ENCODE assay signal across 8 cellular contexts in the genomic region with DNA sequence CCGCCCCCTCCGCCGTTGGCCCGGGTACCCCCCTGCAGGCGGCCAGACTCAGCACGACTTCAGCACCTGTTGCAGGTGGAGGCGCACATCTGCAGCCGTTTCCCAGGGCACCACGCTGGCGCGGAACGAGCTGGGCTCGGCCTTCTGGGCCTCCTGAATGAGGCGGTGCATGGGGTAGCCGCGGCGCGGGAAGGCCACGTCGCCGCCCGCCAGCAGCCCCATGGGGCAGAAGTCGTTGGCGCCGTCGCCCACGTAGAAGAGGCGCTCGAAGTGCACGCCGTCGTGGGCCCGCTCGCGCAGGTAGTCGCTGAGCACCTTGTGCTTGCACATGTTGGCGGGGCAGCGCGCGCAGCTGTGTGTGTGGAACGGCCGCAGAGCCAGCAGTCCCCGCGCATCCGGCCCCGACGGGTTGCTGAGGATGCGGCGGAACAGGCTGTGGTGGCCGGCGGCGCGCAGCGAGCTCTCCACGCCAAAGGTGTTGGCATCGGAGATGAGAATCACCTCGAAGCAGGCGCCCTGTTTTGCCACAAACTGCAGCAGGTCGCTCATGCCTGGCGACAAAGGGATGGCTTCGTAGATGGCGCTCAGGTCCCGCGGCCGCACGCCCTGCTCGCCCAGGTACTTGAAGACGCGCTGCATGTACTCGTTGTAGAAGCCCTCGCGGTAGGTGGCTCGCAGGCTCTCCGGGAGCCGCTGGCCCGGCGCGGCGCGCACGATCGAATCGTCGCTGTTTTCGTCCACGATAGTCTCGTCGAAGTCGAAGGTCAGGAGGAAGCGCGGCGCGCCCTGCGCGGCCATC. TPM values are rescaled to one million over a fixed set of nuclear protein-coding genes. Genes with fewer than 3 reads are reported as not detected.
DNase-seq lines count a peak whose midpoint lies in the region; ATAC-seq and TF ChIP-seq lines count a peak whose summit lies in the region.

No MANE protein-coding gene starts in this region.

- CTCF ChIA-PET in activated CD8-positive, alpha-beta T cell treated with anti-CD3 and anti-CD28 coated beads, Interleukin-2, amount 10 ng/mL, durations not matched to agents 7 days and 5 days (lab: Charles Lee): interaction anchor here (0.9 to 7.2 kb wide), 11 partner anchors 10 to 192 kb away, joined by 3 to 92 read pairs (median 7); partner anchors contain the start of genes ABI3 and GNGT2

- intact Hi-C loops in heart left ventricle (cut with DNase I) (loop anchor here in 2 of 10 donors (10.0 kb wide), 3 partner anchors 50 to 170 kb away; no protein-coding TSS in a partner anchor), spleen (cut with DNase I; ENCODE audit: low total_unique reads) (no loop called here), sigmoid colon (cut with DNase I) (no loop called here)

- no peak for TF ChIP-seq CTCF in heart left ventricle (IDR thresholded peaks at IDR 0.05)
- no peak for TF ChIP-seq CTCF in spleen (IDR thresholded peaks at IDR 0.05 in 8 of 11, conservative IDR thresholded peaks at IDR 0.05 in 3 of 11)
- TF ChIP-seq CTCF in sigmoid colon (IDR thresholded peaks at IDR 0.05): no peak

- H3K27me3 Mint-ChIP-seq in activated CD8-positive, alpha-beta T cell treated with anti-CD3 and anti-CD28 coated beads, Interleukin-2, amount 10 ng/mL, durations not matched to agents 7 days and 5 days (ENCODE audit: low read depth): peaks cover under 1% of the 10 kb centered on the region

- H3K4me3 ChIP-seq in heart left ventricle (peak overlapping the region in 11 of 12 donors; percentile 12 to 48 (median 28)), spleen (peak overlapping the region; percentile 6 to 64 (median 40)), sigmoid colon (peak overlapping the region in 2 of 4 donors; percentile 22 to 28)

- H3K27ac ChIP-seq in heart left ventricle: no peak overlapping the region
- peak overlapping the region; percentile 2 to 81 (median 50) for H3K27ac ChIP-seq in spleen
- no peak overlapping the region for H3K27ac ChIP-seq in sigmoid colon

- ATAC-seq in activated CD8-positive, alpha-beta T cell treated with anti-CD3 and anti-CD28 coated beads, Interleukin-2, amount 10 ng/mL, durations not matched to agents 7 days and 5 days: peak; percentile 48
- peak in 2 of 4 donors; percentile 7 to 27 for ATAC-seq in heart left ventricle

- POLR2A ChIA-PET in activated CD8-positive, alpha-beta T cell treated with anti-CD3 and anti-CD28 coated beads, Interleukin-2, amount 10 ng/mL, durations not matched to agents 7 days and 5 days (lab: Charles Lee): interaction anchor here (0.7 to 6.0 kb wide), 6 partner anchors 10 to 43 kb away, joined by 3 to 39 read pairs (median 4); partner anchors contain the start of genes ABI3 and GNGT2

- peaks cover 70% of the 10 kb centered on the region for H3K4me1 Mint-ChIP-seq in activated CD8-positive, alpha-beta T cell treated with anti-CD3 and anti-CD28 coated beads, Interleukin-2, amount 10 ng/mL, durations not matched to agents 7 days and 5 days (ENCODE audit: low read depth)

- H3K27me3 ChIP-seq in heart left ventricle (peaks cover 11 to 57% (median 32%) of the 10 kb centered on the region in 9 donors), spleen (replicated peaks in 1 of 7) (peaks cover 0 to 38% (median 13%) of the 10 kb centered on the region in 7 donors), sigmoid colon (peaks cover 24 to 76% (median 61%) of the 10 kb centered on the region in 3 donors)

- no peak for TF ChIP-seq POLR2A in heart left ventricle (IDR thresholded peaks at IDR 0.05)
- TF ChIP-seq POLR2A in spleen (IDR thresholded peaks at IDR 0.05): no peak
- no peak for TF ChIP-seq POLR2A in sigmoid colon (IDR thresholded peaks at IDR 0.05)

- peak overlapping the region; percentile 53 for H3K4me3 Mint-ChIP-seq in activated CD8-positive, alpha-beta T cell treated with anti-CD3 and anti-CD28 coated beads, Interleukin-2, amount 10 ng/mL, durations not matched to agents 7 days and 5 days

- peaks cover 64% of the 10 kb centered on the region for H3K36me3 Mint-ChIP-seq in activated CD8-positive, alpha-beta T cell treated with anti-CD3 and anti-CD28 coated beads, Interleukin-2, amount 10 ng/mL, durations not matched to agents 7 days and 5 days (ENCODE audit: low read depth)

- 0 to 7% (median 1%) methylated on average over 14 to 95 of the region's 95 CpGs for WGBS in heart left ventricle, 4 donors
- 1 to 2% (median 2%) methylated on average over 11 to 95 of the region's 95 CpGs for WGBS in spleen, 5 donors
- 1% methylated on average over 95 of the region's 95 CpGs for WGBS in sigmoid colon, 2 donors

- peak; percentile 66 to 91 (median 89) for DNase-seq in NCI-H1417 (lab: John Stamatoyannopoulos, UW)
- DNase-seq in NCI-H1417 treated with DMSO at 0.1 percent for 48 hours (lab: John Stamatoyannopoulos, UW): no peak
- peak; percentile 78 for DNase-seq in activated CD8-positive, alpha-beta T cell treated with anti-CD3 and anti-CD28 coated beads, Interleukin-2, amount 10 ng/mL, durations not matched to agents 7 days and 5 days
- peak in 3 of 5 donors; percentile 30 to 80 (median 40) for DNase-seq in heart left ventricle
- peak; percentile 94 for DNase-seq in spleen
- DNase-seq in sigmoid colon: no peak
- DNase-seq in DMS114 treated with DMSO at 0.1 percent for 48 hours (lab: John Stamatoyannopoulos, UW; ENCODE audit: unreplicated experiment): no peak
- DNase-seq in EL: no peak

- H3K27ac Mint-ChIP-seq in activated CD8-positive, alpha-beta T cell treated with anti-CD3 and anti-CD28 coated beads, Interleukin-2, amount 10 ng/mL, durations not matched to agents 7 days and 5 days: peak overlapping the region; percentile 77

- H3K9me3 Mint-ChIP-seq in activated CD8-positive, alpha-beta T cell treated with anti-CD3 and anti-CD28 coated beads, Interleukin-2, amount 10 ng/mL, durations not matched to agents 7 days and 5 days (ENCODE audit: insufficient read depth): no peaks in the 10 kb centered on the region

- TF ChIP-seq EP300 in sigmoid colon (IDR thresholded peaks at IDR 0.05): no peak

- H3K9me3 ChIP-seq in heart left ventricle (no peaks in the 10 kb centered on the region), spleen (no peaks in the 10 kb centered on the region), sigmoid colon (no peaks in the 10 kb centered on the region)

- H3K36me3 ChIP-seq in heart left ventricle (peaks cover 0 to 14% (median 0%) of the 10 kb centered on the region in 9 donors), spleen (peaks cover 0 to 75% (median 29%) of the 10 kb centered on the region in 6 donors), sigmoid colon (no peaks in the 10 kb centered on the region)

- H3K4me1 ChIP-seq in heart left ventricle (peaks cover 0 to 46% (median 20%) of the 10 kb centered on the region in 12 donors), spleen (peaks cover 36 to 95% (median 61%) of the 10 kb centered on the region in 6 donors), sigmoid colon (peaks cover 0 to 20% (median 17%) of the 10 kb centered on the region in 4 donors)

RNA-seq across cellular contexts. Expression of gene PHOSPHO1, which starts 6.2 kb away (rescaled TPM):
- total RNA-seq in activated CD8-positive, alpha-beta T cell treated with anti-CD3 and anti-CD28 coated beads, Interleukin-2, amount 10 ng/mL, durations not matched to agents 7 days and 5 days: not detected
- total RNA-seq in heart left ventricle (1 to 10 TPM in 2 of 9 donors, under 1 TPM in 7; 0.35 to 1.0 (median 0.66) TPM), spleen (10 to 100 TPM in 2 of 7 donors, 1 to 10 TPM in 5; 1.5 to 12.2 (median 6.9) TPM), sigmoid colon (not detected)
- polyA plus RNA-seq in heart left ventricle (1 to 10 TPM in 1 of 2 donors, under 1 TPM in 1; 0.47 to 1.3 TPM), spleen (1 to 10 TPM in 1 of 3 donors, under 1 TPM in 2; 0.80 to 2.1 (median 0.96) TPM), sigmoid colon (under 1 TPM in 1 of 3 donors, not detected in 2; 0.38 TPM)

RNA-seq across cellular contexts. Expression of gene ABI3, which starts 13.9 kb away (rescaled TPM):
- 100 to 1,000 TPM; 110 to 117 TPM for total RNA-seq in activated CD8-positive, alpha-beta T cell treated with anti-CD3 and anti-CD28 coated beads, Interleukin-2, amount 10 ng/mL, durations not matched to agents 7 days and 5 days
- 10 to 100 TPM in 4 of 9 donors, 1 to 10 TPM in 5; 3.3 to 16.1 (median 6.4) TPM for total RNA-seq in heart left ventricle
- 1 to 10 TPM; 3.5 to 7.7 TPM for polyA plus RNA-seq in heart left ventricle
- total RNA-seq in spleen: 100 to 1,000 TPM in 2 of 7 donors, 10 to 100 TPM in 5; 74.0 to 121 (median 87.2) TPM
- 10 to 100 TPM; 51.3 to 94.7 (median 56.6) TPM for polyA plus RNA-seq in spleen
- total RNA-seq in sigmoid colon: 1 to 10 TPM; 1.8 to 7.1 (median 3.0) TPM
- 10 to 100 TPM in 2 of 3 donors, 1 to 10 TPM in 1; 7.8 to 16.0 (median 15.2) TPM for polyA plus RNA-seq in sigmoid colon

RNA-seq across cellular contexts. Expression of gene GNGT2, which starts 14.0 kb away (rescaled TPM):
- total RNA-seq in activated CD8-positive, alpha-beta T cell treated with anti-CD3 and anti-CD28 coated beads, Interleukin-2, amount 10 ng/mL, durations not matched to agents 7 days and 5 days: 10 to 100 TPM; 40.0 to 45.4 TPM
- total RNA-seq in heart left ventricle: 1 to 10 TPM in 8 of 9 donors, under 1 TPM in 1; 0.76 to 4.9 (median 1.2) TPM
- polyA plus RNA-seq in heart left ventricle: 1 to 10 TPM; 1.8 to 2.6 TPM
- total RNA-seq in spleen: 10 to 100 TPM; 17.2 to 32.9 (median 21.9) TPM
- 10 to 100 TPM; 22.7 to 42.9 (median 34.1) TPM for polyA plus RNA-seq in spleen
- total RNA-seq in sigmoid colon: 1 to 10 TPM; 1.6 to 4.2 (median 3.5) TPM
- polyA plus RNA-seq in sigmoid colon: 10 to 100 TPM in 1 of 3 donors, 1 to 10 TPM in 2; 6.6 to 11.0 (median 7.4) TPM

Comparison
In these comparisons a context has a peak if more than half of its experiments do, and no peak if none do; other contexts are left out.
1. DNase-seq: peak in NCI-H1417 (3 of 3), activated CD8-positive, alpha-beta T cell treated with anti-CD3 and anti-CD28 coated beads, Interleukin-2, amount 10 ng/mL, durations not matched to agents 7 days and 5 days (single experiment), heart left ventricle (3 of 5) and spleen (single experiment); none in NCI-H1417 treated with DMSO at 0.1 percent for 48 hours (single experiment), sigmoid colon (single experiment), DMS114 treated with DMSO at 0.1 percent for 48 hours (single experiment) and EL (single experiment).
2. H3K27ac ChIP-seq: peak in spleen (8 of 8); none in heart left ventricle (0 of 12) and sigmoid colon (0 of 4).
3. RNA of gene ABI3, which starts 13.9 kb away (total RNA-seq): 110 to 117 TPM in activated CD8-positive, alpha-beta T cell treated with anti-CD3 and anti-CD28 coated beads, Interleukin-2, amount 10 ng/mL, durations not matched to agents 7 days and 5 days and 74.0 to 121 TPM in spleen; 3.3 to 16.1 TPM in heart left ventricle and 1.8 to 7.1 TPM in sigmoid colon; every median in the first group is over 4 times any median in the second.